Comparison of ENCODE assay signal across 1 cellular context in the genomic region with DNA sequence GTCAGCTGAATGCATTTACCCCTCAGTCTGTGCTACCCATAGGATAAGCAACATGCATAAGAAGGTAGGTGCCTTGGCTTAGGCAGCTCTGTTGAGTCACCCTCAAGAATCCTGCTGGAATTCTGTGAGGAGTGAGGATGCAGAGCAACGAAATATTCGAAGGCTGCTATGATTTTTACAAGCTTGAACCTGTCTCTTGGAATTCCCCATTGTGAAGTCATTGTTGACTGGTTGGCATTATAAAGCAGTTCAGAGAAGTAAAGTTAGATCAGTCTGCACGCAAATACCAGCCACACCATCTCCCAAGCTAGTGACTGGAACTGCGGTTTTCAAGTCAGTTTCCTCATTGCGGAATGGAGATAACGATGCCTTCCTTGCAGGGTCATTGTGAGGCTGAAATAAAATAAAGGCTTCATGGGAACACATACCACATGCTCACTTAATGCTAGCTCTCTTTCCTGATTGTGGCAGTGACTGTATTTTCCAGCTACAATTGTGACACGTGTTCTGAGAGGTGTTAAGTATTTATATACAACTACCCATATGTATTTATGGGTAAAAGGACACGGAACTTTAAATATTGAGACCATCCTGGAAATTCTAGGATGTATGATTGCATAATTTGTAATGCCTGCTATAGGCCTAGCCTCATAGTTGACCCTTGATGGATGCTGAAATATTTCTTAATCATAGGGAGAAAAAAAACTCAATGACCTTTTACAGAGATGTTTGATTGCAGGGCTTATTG.
TF ChIP-seq lines count a peak whose summit lies in the region.

No MANE protein-coding gene starts in this region.

TF ChIP-seq in K562, 482 proteins besides CTCF, POLR2A, EP300 and RAD21 (continued from another document):
- TF ChIP-seq, protein P1, sequence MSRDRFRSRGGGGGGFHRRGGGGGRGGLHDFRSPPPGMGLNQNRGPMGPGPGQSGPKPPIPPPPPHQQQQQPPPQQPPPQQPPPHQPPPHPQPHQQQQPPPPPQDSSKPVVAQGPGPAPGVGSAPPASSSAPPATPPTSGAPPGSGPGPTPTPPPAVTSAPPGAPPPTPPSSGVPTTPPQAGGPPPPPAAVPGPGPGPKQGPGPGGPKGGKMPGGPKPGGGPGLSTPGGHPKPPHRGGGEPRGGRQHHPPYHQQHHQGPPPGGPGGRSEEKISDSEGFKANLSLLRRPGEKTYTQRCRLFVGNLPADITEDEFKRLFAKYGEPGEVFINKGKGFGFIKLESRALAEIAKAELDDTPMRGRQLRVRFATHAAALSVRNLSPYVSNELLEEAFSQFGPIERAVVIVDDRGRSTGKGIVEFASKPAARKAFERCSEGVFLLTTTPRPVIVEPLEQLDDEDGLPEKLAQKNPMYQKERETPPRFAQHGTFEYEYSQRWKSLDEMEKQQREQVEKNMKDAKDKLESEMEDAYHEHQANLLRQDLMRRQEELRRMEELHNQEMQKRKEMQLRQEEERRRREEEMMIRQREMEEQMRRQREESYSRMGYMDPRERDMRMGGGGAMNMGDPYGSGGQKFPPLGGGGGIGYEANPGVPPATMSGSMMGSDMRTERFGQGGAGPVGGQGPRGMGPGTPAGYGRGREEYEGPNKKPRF (IDR thresholded peaks at IDR 0.05; ENCODE audit: low read depth, low read length), result no peak
- TF ChIP-seq, protein P2, sequence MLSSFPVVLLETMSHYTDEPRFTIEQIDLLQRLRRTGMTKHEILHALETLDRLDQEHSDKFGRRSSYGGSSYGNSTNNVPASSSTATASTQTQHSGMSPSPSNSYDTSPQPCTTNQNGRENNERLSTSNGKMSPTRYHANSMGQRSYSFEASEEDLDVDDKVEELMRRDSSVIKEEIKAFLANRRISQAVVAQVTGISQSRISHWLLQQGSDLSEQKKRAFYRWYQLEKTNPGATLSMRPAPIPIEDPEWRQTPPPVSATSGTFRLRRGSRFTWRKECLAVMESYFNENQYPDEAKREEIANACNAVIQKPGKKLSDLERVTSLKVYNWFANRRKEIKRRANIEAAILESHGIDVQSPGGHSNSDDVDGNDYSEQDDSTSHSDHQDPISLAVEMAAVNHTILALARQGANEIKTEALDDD (IDR thresholded peaks at IDR 0.05), result 0 out of 2 replicates have a peak, but pooled peaks have one; percentile 23
- TF ChIP-seq CEBPB (tag; IDR thresholded peaks at IDR 0.05), result 0 out of 2 replicates have a peak, but pooled peaks have one; percentile 41
- TF ChIP-seq, protein P3, sequence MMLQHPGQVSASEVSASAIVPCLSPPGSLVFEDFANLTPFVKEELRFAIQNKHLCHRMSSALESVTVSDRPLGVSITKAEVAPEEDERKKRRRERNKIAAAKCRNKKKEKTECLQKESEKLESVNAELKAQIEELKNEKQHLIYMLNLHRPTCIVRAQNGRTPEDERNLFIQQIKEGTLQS (IDR thresholded peaks at IDR 0.05), result peak; percentile 10; the same call in 1 of the 2 replicates
- TF ChIP-seq, protein P3 (CRISPR knock-in tag; conservative IDR thresholded peaks at IDR 0.05), result no peak
- TF ChIP-seq ZNF282 (CRISPR knock-in tag; IDR thresholded peaks at IDR 0.05), result no peak
- TF ChIP-seq U2AF1 (optimal IDR thresholded peaks at IDR 0.05; ENCODE audit: low read depth, low read length), result no peak
- TF ChIP-seq, protein P4, sequence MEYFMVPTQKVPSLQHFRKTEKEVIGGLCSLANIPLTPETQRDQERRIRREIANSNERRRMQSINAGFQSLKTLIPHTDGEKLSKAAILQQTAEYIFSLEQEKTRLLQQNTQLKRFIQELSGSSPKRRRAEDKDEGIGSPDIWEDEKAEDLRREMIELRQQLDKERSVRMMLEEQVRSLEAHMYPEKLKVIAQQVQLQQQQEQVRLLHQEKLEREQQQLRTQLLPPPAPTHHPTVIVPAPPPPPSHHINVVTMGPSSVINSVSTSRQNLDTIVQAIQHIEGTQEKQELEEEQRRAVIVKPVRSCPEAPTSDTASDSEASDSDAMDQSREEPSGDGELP (CRISPR knock-in tag; IDR thresholded peaks at IDR 0.05; ENCODE audit: borderline replicate concordance), result no peak
- no peak for TF ChIP-seq ZNF134 (CRISPR knock-in tag; conservative IDR thresholded peaks at IDR 0.05)
- peak; percentile 38; the same call in 1 of the 2 replicates for TF ChIP-seq RNF2 (IDR thresholded peaks at IDR 0.05)
- TF ChIP-seq ZNF77 (CRISPR knock-in tag; IDR thresholded peaks at IDR 0.05), result no peak
- no peak for TF ChIP-seq FOXJ2 (tag; IDR thresholded peaks at IDR 0.05)
- TF ChIP-seq GATA2 (CRISPR knock-in tag; IDR thresholded peaks at IDR 0.05), result no peak
- TF ChIP-seq TCF3 (CRISPR knock-in tag; IDR thresholded peaks at IDR 0.05), result peak; percentile 25; the same call in 1 of the 2 replicates
